ENCODE assay signal across 29 cellular contexts in the genomic region with DNA sequence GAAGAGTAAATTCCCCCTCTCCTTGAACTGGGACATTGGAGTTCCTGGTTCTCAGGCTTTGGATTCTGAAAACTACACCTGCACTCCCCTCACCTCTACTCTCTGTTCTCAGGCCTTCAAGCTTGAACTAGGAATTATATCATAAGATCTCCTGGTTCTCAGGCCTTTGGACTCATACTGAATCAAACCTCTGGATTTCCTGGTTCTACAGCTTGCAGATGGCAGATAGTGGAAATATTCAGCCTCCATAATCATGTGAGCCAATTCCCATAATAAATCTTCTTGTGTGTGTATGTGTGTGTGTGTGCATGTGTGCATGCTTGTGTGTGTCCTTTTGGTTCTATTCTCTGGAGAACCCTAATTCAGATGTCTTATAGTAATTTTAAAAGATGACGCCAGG.
"Had no signal": no experiment of that assay in that cellular context is flagged by ENCODE, and none has a peak within 500 bp of the region (broad histone marks: within the 10 kb centered on the region; RNA-seq: fewer than 3 reads in every experiment).

No MANE protein-coding gene starts in this region.

- H3K27me3 ChIP-seq: stomach, suprapubic skin, testis, thyroid gland, tibial artery, upper lobe of left lung, uterus, vagina had no signal

- H3K27ac ChIP-seq: stomach, suprapubic skin, testis, thyroid gland, tibial nerve, transverse colon, upper lobe of left lung, upper lobe of right lung, uterus, vagina had no signal

- H3K4me1 ChIP-seq: stomach, suprapubic skin, testis, thyroid gland, tibial nerve, transverse colon, upper lobe of left lung, upper lobe of right lung, uterus, vagina had no signal

- DNase-seq: stimulated activated CD4-positive, alpha-beta T cell treated with anti-CD3 and anti-CD28 coated beads, Interleukin-2, amount 100 ng/mL, for 48 hours; stimulated activated CD4-positive, alpha-beta T cell treated with anti-CD3 and anti-CD28 coated beads, Interleukin-4, amount 100 ng/mL, for 1 hour; stimulated activated CD4-positive, alpha-beta T cell treated with anti-CD3 and anti-CD28 coated beads, Interleukin-4, amount 100 ng/mL, for 24 hours; stimulated activated CD4-positive, alpha-beta T cell treated with anti-CD3 and anti-CD28 coated beads, Interleukin-4, amount 100 ng/mL, for 4 hours; stimulated activated CD8-positive, alpha-beta memory T cell treated with anti-CD3 and anti-CD28 coated beads, Interleukin-4, amount 100 ng/mL, for 48 hours; stimulated activated naive B cell treated with anti-CD40 and anti-IgM and Interleukin-4, amounts not matched to agents 10 μg/mL and 1 μg/mL and 100 μg/mL, for 72 hours; stimulated activated naive CD4-positive, alpha-beta T cell; stimulated activated naive CD4-positive, alpha-beta T cell treated with Interleukin-2 at 50 U/mL for 16 hours; stimulated activated naive CD8-positive, alpha-beta T cell treated with anti-CD3 and anti-CD28 coated beads, Interleukin-15, amount 100 ng/mL, for 72 hours; stimulated activated naive CD8-positive, alpha-beta T cell treated with anti-CD3 and anti-CD28 coated beads, Interleukin-15, Interleukin-2, amounts not matched to agents 100 U/mL and 50 U/mL, for 24 hours; stomach; substantia nigra; testis; thyroid gland; tibial artery; transverse colon; trophoblast cell; upper lobe of left lung; upper lobe of right lung; uterus had no signal

- H3K4me3 ChIP-seq: stomach, suprapubic skin, testis, thoracic aorta, thyroid gland, tibial artery, tibial nerve, transverse colon, upper lobe of left lung, upper lobe of right lung, uterus, vagina had no signal

- H3K9me3 ChIP-seq: stomach, suprapubic skin, testis, thoracic aorta, thyroid gland, tibial artery, tibial nerve, transverse colon, upper lobe of left lung, upper lobe of right lung, uterus, vagina had no signal

- ATAC-seq: stimulated activated effector memory CD8-positive, alpha-beta T cell treated with anti-CD3 and anti-CD28 coated beads, Interleukin-12 subunit alpha, Interleukin-12 subunit beta, amount 100 ng/mL, for 72 hours; stimulated activated memory B cell treated with anti-CD40 and anti-IgM and Interleukin-4, amounts not matched to agents 10 μg/mL and 1 μg/mL and 100 μg/mL, for 72 hours; stimulated activated naive B cell treated with anti-CD40 and anti-IgM and Interleukin-4, amounts not matched to agents 10 μg/mL and 1 μg/mL and 100 μg/mL, for 72 hours; stimulated activated naive CD8-positive, alpha-beta T cell treated with anti-CD3 and anti-CD28 coated beads, Interleukin-15, amount 100 ng/mL, for 72 hours; stimulated activated naive CD8-positive, alpha-beta T cell treated with anti-CD3 and anti-CD28 coated beads, Interleukin-15, Interleukin-2, amounts not matched to agents 100 U/mL and 50 U/mL, for 24 hours; upper lobe of right lung had no signal

- H3K36me3 Mint-ChIP-seq: stimulated activated effector memory CD8-positive, alpha-beta T cell treated with anti-CD3 and anti-CD28 coated beads, Interleukin-12 subunit alpha, Interleukin-12 subunit beta, amount 100 ng/mL, for 72 hours; stimulated activated memory B cell treated with anti-CD40 and anti-IgM and Interleukin-4, amounts not matched to agents 10 μg/mL and 1 μg/mL and 100 μg/mL, for 72 hours; type B pancreatic cell had no signal

- FAIRE-seq: urothelium cell line had no signal

- H3K36me3 ChIP-seq: stomach, suprapubic skin, thoracic aorta, thyroid gland, tibial artery, tibial nerve, transverse colon, upper lobe of left lung, upper lobe of right lung, uterus, vagina had no signal

- H3K4me3 Mint-ChIP-seq: stimulated activated effector memory CD8-positive, alpha-beta T cell treated with anti-CD3 and anti-CD28 coated beads, Interleukin-12 subunit alpha, Interleukin-12 subunit beta, amount 100 ng/mL, for 72 hours; stimulated activated memory B cell treated with anti-CD40 and anti-IgM and Interleukin-4, amounts not matched to agents 10 μg/mL and 1 μg/mL and 100 μg/mL, for 72 hours; stimulated activated naive B cell treated with anti-CD40 and anti-IgM and Interleukin-4, amounts not matched to agents 10 μg/mL and 1 μg/mL and 100 μg/mL, for 72 hours; stimulated activated naive CD8-positive, alpha-beta T cell treated with anti-CD3 and anti-CD28 coated beads, Interleukin-15, amount 100 ng/mL, for 72 hours; stimulated activated naive CD8-positive, alpha-beta T cell treated with anti-CD3 and anti-CD28 coated beads, Interleukin-15, Interleukin-2, amounts not matched to agents 100 ng/mL and 50 ng/mL, for 24 hours; type B pancreatic cell had no signal

- H3K9me3 Mint-ChIP-seq: stimulated activated effector memory CD8-positive, alpha-beta T cell treated with anti-CD3 and anti-CD28 coated beads, Interleukin-12 subunit alpha, Interleukin-12 subunit beta, amount 100 ng/mL, for 72 hours; stimulated activated naive CD8-positive, alpha-beta T cell treated with anti-CD3 and anti-CD28 coated beads, Interleukin-15, amount 100 ng/mL, for 72 hours; stimulated activated naive CD8-positive, alpha-beta T cell treated with anti-CD3 and anti-CD28 coated beads, Interleukin-15, Interleukin-2, amounts not matched to agents 100 ng/mL and 50 ng/mL, for 24 hours; type B pancreatic cell had no signal

- H3K27ac Mint-ChIP-seq: stimulated activated effector memory CD8-positive, alpha-beta T cell treated with anti-CD3 and anti-CD28 coated beads, Interleukin-12 subunit alpha, Interleukin-12 subunit beta, amount 100 ng/mL, for 72 hours; stimulated activated memory B cell treated with anti-CD40 and anti-IgM and Interleukin-4, amounts not matched to agents 10 μg/mL and 1 μg/mL and 100 μg/mL, for 72 hours; stimulated activated naive B cell treated with anti-CD40 and anti-IgM and Interleukin-4, amounts not matched to agents 10 μg/mL and 1 μg/mL and 100 μg/mL, for 72 hours; stimulated activated naive CD8-positive, alpha-beta T cell treated with anti-CD3 and anti-CD28 coated beads, Interleukin-15, amount 100 ng/mL, for 72 hours; stimulated activated naive CD8-positive, alpha-beta T cell treated with anti-CD3 and anti-CD28 coated beads, Interleukin-15, Interleukin-2, amounts not matched to agents 100 ng/mL and 50 ng/mL, for 24 hours; type B pancreatic cell had no signal

- H3K4me1 Mint-ChIP-seq: stimulated activated naive CD8-positive, alpha-beta T cell treated with anti-CD3 and anti-CD28 coated beads, Interleukin-15, amount 100 ng/mL, for 72 hours had no signal

- H3K27me3 Mint-ChIP-seq: stimulated activated memory B cell treated with anti-CD40 and anti-IgM and Interleukin-4, amounts not matched to agents 10 μg/mL and 1 μg/mL and 100 μg/mL, for 72 hours; stimulated activated naive B cell treated with anti-CD40 and anti-IgM and Interleukin-4, amounts not matched to agents 10 μg/mL and 1 μg/mL and 100 μg/mL, for 72 hours had no signal
